In genomic region chr17:60604686-60605334, GRCh38 we compare ENCODE assay signal across 1 cellular context.
TF ChIP-seq lines count a peak whose summit lies in the region.

No MANE protein-coding gene starts in this region.

TF ChIP-seq in SK-N-SH, 30 proteins besides CTCF, POLR2A, EP300 and RAD21 (continued from another document):
- no peak for TF ChIP-seq MAX (IDR thresholded peaks at IDR 0.05; ENCODE audit: low read depth)
- TF ChIP-seq MXI1 (IDR thresholded peaks at IDR 0.05; ENCODE audit: low read depth, low read length), result no peak
- no peak for TF ChIP-seq ZBTB33 (IDR thresholded peaks at IDR 0.05; ENCODE audit: borderline replicate concordance, low read depth)
- no peak for TF ChIP-seq NRF1 (IDR thresholded peaks at IDR 0.05; ENCODE audit: low read depth, low read length)
- no peak for TF ChIP-seq FOXJ3 (CRISPR knock-in tag; IDR thresholded peaks at IDR 0.05)
- no peak for TF ChIP-seq USF2 (IDR thresholded peaks at IDR 0.05; ENCODE audit: borderline replicate concordance, low read depth, low read length)
- TF ChIP-seq TAF1 (IDR thresholded peaks at IDR 0.05; ENCODE audit: borderline replicate concordance, low read depth, low read length), result no peak
- no peak for TF ChIP-seq RFX5 (IDR thresholded peaks at IDR 0.05; ENCODE audit: low read length)
- no peak for TF ChIP-seq GATA2 (CRISPR knock-in tag; IDR thresholded peaks at IDR 0.05)
- no peak for TF ChIP-seq IRF3 (IDR thresholded peaks at IDR 0.05; ENCODE audit: low read depth, low read length)
- no peak for TF ChIP-seq GABPA (IDR thresholded peaks at IDR 0.05; ENCODE audit: low read depth)
- no peak for TF ChIP-seq RCOR1 (IDR thresholded peaks at IDR 0.05; ENCODE audit: low read length)
- TF ChIP-seq POLR2AphosphoS5 (IDR thresholded peaks at IDR 0.05; ENCODE audit: low read depth, low read length), result no peak
- peak; percentile 38; the same call in 1 of the 2 replicates for TF ChIP-seq TCF12 (IDR thresholded peaks at IDR 0.05)
